Comparison of ENCODE assay signal across 12 cellular contexts in genomic region chr22:21032037-21032842, GRCh38. TPM values are rescaled to one million over a fixed set of nuclear protein-coding genes. Genes with fewer than 3 reads are reported as not detected.
DNase-seq lines count a peak whose midpoint lies in the region; ATAC-seq and TF ChIP-seq lines count a peak whose summit lies in the region.
"Had no signal": no experiment of that assay in that cellular context is flagged by ENCODE, and none has a peak within 500 bp of the region (broad histone marks: within the 10 kb centered on the region; RNA-seq: fewer than 3 reads in every experiment).

Gene SLC7A4, minus strand, starts transcription at chr22:21032561. Its CDS starts 749 bp downstream, at chr22:21031812.

- H3K36me3 Mint-ChIP-seq in activated CD8-positive, alpha-beta T cell treated with anti-CD3 and anti-CD28 coated beads for 36 hours (ENCODE audit: low read depth) = no peaks in the 10 kb centered on the region

- H3K27ac Mint-ChIP-seq in activated CD8-positive, alpha-beta T cell treated with anti-CD3 and anti-CD28 coated beads for 36 hours = no peak within 1 kb of the TSS

- H3K9me2 ChIP-seq in GM23248 (ENCODE audit: insufficient read depth) = no peaks in the 10 kb centered on the region

- peak; percentile 61 for ATAC-seq in activated CD8-positive, alpha-beta T cell treated with anti-CD3 and anti-CD28 coated beads for 36 hours
- ATAC-seq in Right ventricle myocardium superior (ENCODE audit: poor library complexity) = peak; percentile 60
- ATAC-seq in HG03108 (IDR thresholded peaks at IDR 0.05; ENCODE audit: unreplicated experiment) = no peak
- ATAC-seq in GM19463 (IDR thresholded peaks at IDR 0.05; ENCODE audit: unreplicated experiment) = no peak

- H2AK5ac ChIP-seq in trophoblast cell (ENCODE audit: low read length) = peak within 1 kb of the TSS; percentile 80

- peak within 1 kb of the TSS; percentile 80 for H2BK5ac ChIP-seq in trophoblast cell (ENCODE audit: low read depth, low read length, poor library complexity)

- peak within 1 kb of the TSS; percentile 82 for H3K14ac ChIP-seq in trophoblast cell (ENCODE audit: low read length)

- peak within 1 kb of the TSS; percentile 53 for H3K4ac ChIP-seq in trophoblast cell (ENCODE audit: low read depth, low read length)

- no peaks in the 10 kb centered on the region for H4K20me1 ChIP-seq in GM23248 (ENCODE audit: insufficient read depth)

- peak within 1 kb of the TSS; percentile 32 for H2AFZ ChIP-seq in trophoblast cell (ENCODE audit: insufficient read depth, low read length, poor library complexity)
- H2AFZ ChIP-seq in GM23248 = no peak within 1 kb of the TSS

- peak within 1 kb of the TSS; percentile 62 for H3K18ac ChIP-seq in trophoblast cell (ENCODE audit: low read length)

- WGBS in trophoblast cell (ENCODE audit: extremely low coverage, insufficient coverage, insufficient read length) = no CpG with 5 or more reads among the region's 58 CpGs
- WGBS in GM23248 (ENCODE audit: low coverage in 1 of 2, low lambda C conversion rate in 2 of 2, missing lambda C conversion rate in 2 of 2), 2 experiments = 13 to 16% methylated on average over 40 to 46 of the region's 58 CpGs

- H3K27ac ChIP-seq in trophoblast cell (ENCODE audit: low read depth, low read length) (peak within 1 kb of the TSS; percentile 84), GM23248 (no peak within 1 kb of the TSS)
- H3K27ac ChIP-seq: epithelial cell of prostate, WERI-Rb-1 had no signal

- no peaks in the 10 kb centered on the region for H3K27me3 ChIP-seq in trophoblast cell (ENCODE audit: insufficient read depth, low read length)
- 0 out of 2 replicates have a peak, but pooled peaks cover 6% of the 10 kb centered on the region for H3K27me3 ChIP-seq in GM23248 (replicated peaks; ENCODE audit: insufficient read depth)

- H2BK12ac ChIP-seq in trophoblast cell (ENCODE audit: low read length) = peak within 1 kb of the TSS; percentile 78

- H3K9me3 ChIP-seq in trophoblast cell (ENCODE audit: insufficient read depth, low read depth, low read length) (no peaks in the 10 kb centered on the region), GM23248 (ENCODE audit: low read depth) (no peaks in the 10 kb centered on the region)

- peaks cover 2% of the 10 kb centered on the region; the same call in 1 of the 2 replicates for H3F3A ChIP-seq in GM23248 (ENCODE audit: insufficient read depth)

- DNase-seq in COLO668 (lab: John Stamatoyannopoulos, UW; ENCODE audit: unreplicated experiment) = peak; percentile 69
- no peak for DNase-seq in activated CD8-positive, alpha-beta T cell treated with anti-CD3 and anti-CD28 coated beads for 36 hours
- no peak for DNase-seq in Right ventricle myocardium superior
- peak in 1 of 2 donors; percentile 18 for DNase-seq in trophoblast cell
- DNase-seq in T-helper 9 cell = no peak
- DNase-seq in GM23248 = no peak
- DNase-seq: NCI-H2081 treated with DMSO at 0.1 percent for 48 hours; stimulated activated CD4-positive, alpha-beta T cell treated with anti-CD3 and anti-CD28 coated beads, Interleukin-15, amount 100 ng/mL, for 24 hours; WERI-Rb-1 had no signal

- peak within 1 kb of the TSS; percentile 80 for H4K91ac ChIP-seq in trophoblast cell (ENCODE audit: low read depth, low read length)

- H3K79me2 ChIP-seq in trophoblast cell (ENCODE audit: control insufficient read depth, insufficient read depth, low read length, poor library complexity) (peaks cover 2% of the 10 kb centered on the region), GM23248 (ENCODE audit: insufficient read depth) (no peaks in the 10 kb centered on the region)

- POLR2A ChIA-PET in activated CD8-positive, alpha-beta T cell treated with anti-CD3 and anti-CD28 coated beads for 36 hours (lab: Charles Lee) = no interaction called here

- peak within 1 kb of the TSS; percentile 52 for H3K4me3 ChIP-seq in trophoblast cell (ENCODE audit: low read depth, low read length)
- H3K4me3 ChIP-seq in GM23248 = no peak within 1 kb of the TSS

- H2BK120ac ChIP-seq in trophoblast cell (ENCODE audit: insufficient read depth, low read length, poor library complexity) = peak within 1 kb of the TSS; percentile 85

- no peaks in the 10 kb centered on the region for H3K9me3 Mint-ChIP-seq in activated CD8-positive, alpha-beta T cell treated with anti-CD3 and anti-CD28 coated beads for 36 hours

- H3K36me3 ChIP-seq in trophoblast cell (ENCODE audit: control insufficient read depth in 1 of 2, insufficient read depth in 2 of 2, low read length in 2 of 2) (no peaks in the 10 kb centered on the region), GM23248 (ENCODE audit: low read depth) (no peaks in the 10 kb centered on the region)
- H3K36me3 ChIP-seq: WERI-Rb-1 had no signal

- peaks cover 19% of the 10 kb centered on the region for H3K79me1 ChIP-seq in trophoblast cell (ENCODE audit: low read length)

- peak within 1 kb of the TSS; percentile 52 for H4K8ac ChIP-seq in trophoblast cell (ENCODE audit: low read depth, low read length)

- H3K27me3 Mint-ChIP-seq in activated CD8-positive, alpha-beta T cell treated with anti-CD3 and anti-CD28 coated beads for 36 hours = peaks cover 23% of the 10 kb centered on the region

- H3K4me3 Mint-ChIP-seq in activated CD8-positive, alpha-beta T cell treated with anti-CD3 and anti-CD28 coated beads for 36 hours = peak within 1 kb of the TSS; percentile 20

- H3K4me1 ChIP-seq in trophoblast cell (ENCODE audit: control insufficient read depth in 1 of 2, insufficient read depth in 2 of 2, low read length in 2 of 2) (peaks cover 37 to 40% of the 10 kb centered on the region in 2 experiments), GM23248 (ENCODE audit: insufficient read depth) (peaks cover 1% of the 10 kb centered on the region)

- H4K12ac ChIP-seq in trophoblast cell (ENCODE audit: low read depth, low read length) = no peak within 1 kb of the TSS

- peaks cover 2% of the 10 kb centered on the region for H3K4me1 Mint-ChIP-seq in activated CD8-positive, alpha-beta T cell treated with anti-CD3 and anti-CD28 coated beads for 36 hours (ENCODE audit: low read depth)

- peak within 1 kb of the TSS; percentile 83 for H3K4me2 ChIP-seq in trophoblast cell (ENCODE audit: low read length)
- H3K4me2 ChIP-seq in GM23248 (ENCODE audit: unreplicated experiment) = no peak within 1 kb of the TSS

- CTCF ChIA-PET in activated CD8-positive, alpha-beta T cell treated with anti-CD3 and anti-CD28 coated beads for 36 hours (lab: Charles Lee) = interaction anchor here (1.0 to 1.4 kb wide), 2 partner anchors 11 to 70 kb away, joined by 4 to 5 read pairs; no protein-coding TSS in a partner anchor

- no peak for TF ChIP-seq CTCF in activated CD8-positive, alpha-beta T cell treated with anti-CD3 and anti-CD28 coated beads for 36 hours (IDR thresholded peaks at IDR 0.05)

- H3K9ac ChIP-seq in trophoblast cell (ENCODE audit: low read length) = no peak within 1 kb of the TSS
- no peak within 1 kb of the TSS for H3K9ac ChIP-seq in GM23248

- intact Hi-C loops in activated CD8-positive, alpha-beta T cell treated with anti-CD3 and anti-CD28 coated beads for 36 hours (cut with micrococcal nuclease) = no loop called here
- intact Hi-C loops in Right ventricle myocardium superior (cut with DNase I) = no loop called here

- no peak within 1 kb of the TSS for H3K23ac ChIP-seq in trophoblast cell (ENCODE audit: low read length)

- in situ Hi-C loops in GM23248 (cut with MboI) = no loop called here

RNA-seq across cellular contexts. Expression of gene SLC7A4, which starts in this region (rescaled TPM):
- not detected for total RNA-seq in activated CD8-positive, alpha-beta T cell treated with anti-CD3 and anti-CD28 coated beads for 36 hours
- total RNA-seq in Right ventricle myocardium superior = 0.16 TPM
- 9.1 and 11.2 TPM in 2 replicates for polyA plus RNA-seq in trophoblast cell (2013)
- not detected in 2 replicates for total RNA-seq in GM23248 (2014; rRNA removed; shearing (Covaris generic))
- 0.13 TPM in 1 of 2 replicates, not detected in the other for polyA plus RNA-seq in GM23248 (2016; fragmentation: Nextera tagmentation; extraction: Ambion mirVana)

Comparison
In these comparisons a context has a peak if more than half of its experiments do, and no peak if none do; other contexts are left out.
1. Peak in ATAC-seq in activated CD8-positive, alpha-beta T cell treated with anti-CD3 and anti-CD28 coated beads for 36 hours; RNA of the gene not detected or under 1 TPM.
2. Peak in ATAC-seq in Right ventricle myocardium superior; RNA of the gene not detected or under 1 TPM.